In the genomic region with DNA sequence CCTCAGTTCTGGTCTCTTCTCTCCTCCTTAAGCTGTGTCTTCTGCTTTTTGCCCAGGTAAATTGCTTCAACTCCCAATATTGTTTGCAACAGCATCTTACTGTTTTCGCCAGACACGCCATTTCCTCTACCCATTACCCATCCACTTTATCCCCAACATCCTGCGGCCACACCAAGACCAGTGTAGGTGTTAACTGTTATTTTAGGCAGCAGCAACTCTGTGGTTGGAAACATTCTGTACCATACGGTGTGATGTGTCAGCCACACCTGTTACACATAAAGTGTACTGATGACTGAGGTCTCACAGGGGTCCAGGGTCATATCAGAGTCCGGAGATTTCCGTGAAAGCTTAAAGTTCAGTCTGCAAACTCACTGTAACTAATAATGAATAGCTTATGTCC, we compare ENCODE assay signal across 18 cellular contexts. TPM values are rescaled to one million over a fixed set of nuclear protein-coding genes. Genes with fewer than 3 reads are reported as not detected.
A peak's percentile ranks its signal among the peaks of the same experiment; 100 is the strongest.
DNase-seq lines count a peak whose midpoint lies in the region; ATAC-seq and TF ChIP-seq lines count a peak whose summit lies in the region.
"Had no signal": no experiment of that assay in that cellular context is flagged by ENCODE, and none has a peak within 500 bp of the region (broad histone marks: within the 10 kb centered on the region; RNA-seq: fewer than 3 reads in every experiment).

No MANE protein-coding gene starts in this region.

- peaks cover 54% of the 10 kb centered on the region for H3K4me1 Mint-ChIP-seq in activated CD8-positive, alpha-beta memory T cell treated with anti-CD3 and anti-CD28 coated beads, Interleukin-2, amount 10 ng/mL, durations not matched to agents 7 days and 5 days
- peaks cover 10 to 29% (median 16%) of the 10 kb centered on the region in 4 donors for H3K4me1 Mint-ChIP-seq in naive thymus-derived CD8-positive, alpha-beta T cell
- peaks cover 12% of the 10 kb centered on the region for H3K4me1 Mint-ChIP-seq in activated T-helper 2 cell treated with anti-CD3 and anti-CD28 coated beads, Interferon-gamma antibody, Interleukin-2, Interleukin-4, amounts not matched to agents 10 μg/mL and 5 μg/mL and 100 μg/mL, durations not matched to agents 14 hours and 24 hours and 36 hours (ENCODE audit: low read depth)
- H3K4me1 Mint-ChIP-seq: WTC11 had no signal

- H3K4me1 ChIP-seq in sigmoid colon = no peaks in the 10 kb centered on the region
- H3K4me1 ChIP-seq: left lung, psoas muscle had no signal

- peak overlapping the region; percentile 16 for H3K4me3 Mint-ChIP-seq in activated CD8-positive, alpha-beta memory T cell treated with anti-CD3 and anti-CD28 coated beads, Interleukin-2, amount 10 ng/mL, durations not matched to agents 7 days and 5 days
- peak overlapping the region in 5 of 10 donors; percentile 22 to 46 (median 31) for H3K4me3 Mint-ChIP-seq in naive thymus-derived CD8-positive, alpha-beta T cell
- H3K4me3 Mint-ChIP-seq in activated T-helper 2 cell treated with anti-CD3 and anti-CD28 coated beads, Interferon-gamma antibody, Interleukin-2, Interleukin-4, amounts not matched to agents 10 μg/mL and 5 μg/mL and 100 μg/mL, durations not matched to agents 14 hours and 24 hours and 36 hours (ENCODE audit: low read depth) = no peak overlapping the region
- H3K4me3 Mint-ChIP-seq: WTC11 had no signal

- POLR2A ChIA-PET in naive thymus-derived CD8-positive, alpha-beta T cell (lab: Charles Lee) = interaction anchor here (0.6 kb wide), 1 partner anchor 29 kb away, joined by 3 read pairs; no protein-coding TSS in a partner anchor

- 65 to 72% methylated on average over 6 of the region's 6 CpGs for WGBS in sigmoid colon, 2 donors

- intact Hi-C loops in sigmoid colon (cut with DNase I) = no loop called here
- intact Hi-C loops in activated T-helper 2 cell treated with anti-CD3 and anti-CD28 coated beads, Interferon-gamma antibody, Interleukin-2, Interleukin-4, amounts not matched to agents 10 μg/mL and 5 μg/mL and 100 μg/mL, durations not matched to agents 14 hours and 24 hours and 36 hours (cut with micrococcal nuclease) = loop anchor here (5.0 kb wide), 1 partner anchor 36 kb away; no protein-coding TSS in a partner anchor

- H3K9me3 Mint-ChIP-seq in activated CD8-positive, alpha-beta memory T cell treated with anti-CD3 and anti-CD28 coated beads, Interleukin-2, amount 10 ng/mL, durations not matched to agents 7 days and 5 days (ENCODE audit: low read depth) = peaks cover 3% of the 10 kb centered on the region
- H3K9me3 Mint-ChIP-seq in naive thymus-derived CD8-positive, alpha-beta T cell = peaks cover 0 to 2% (median 0%) of the 10 kb centered on the region in 9 donors
- peaks cover 2% of the 10 kb centered on the region for H3K9me3 Mint-ChIP-seq in activated T-helper 2 cell treated with anti-CD3 and anti-CD28 coated beads, Interferon-gamma antibody, Interleukin-2, Interleukin-4, amounts not matched to agents 10 μg/mL and 5 μg/mL and 100 μg/mL, durations not matched to agents 14 hours and 24 hours and 36 hours

- TF ChIP-seq POLR2A in sigmoid colon (IDR thresholded peaks at IDR 0.05) = no peak

- no peaks in the 10 kb centered on the region for H3K9me3 ChIP-seq in sigmoid colon
- H3K9me3 ChIP-seq: left lung, MG63, psoas muscle had no signal

- H3K36me3 ChIP-seq in sigmoid colon = no peaks in the 10 kb centered on the region
- H3K36me3 ChIP-seq: left lung, MG63 had no signal

- H3K27ac ChIP-seq in sigmoid colon = no peak overlapping the region
- H3K27ac ChIP-seq: GM23248, left lung, psoas muscle, RWPE1 had no signal

- ATAC-seq in activated CD8-positive, alpha-beta memory T cell treated with anti-CD3 and anti-CD28 coated beads, Interleukin-2, amount 10 ng/mL, durations not matched to agents 7 days and 5 days = peak; percentile 79
- ATAC-seq in naive thymus-derived CD8-positive, alpha-beta T cell = peak in 1 of 2 donors; percentile 62
- ATAC-seq in activated CD4-positive, CD25-positive, alpha-beta regulatory T cell treated with anti-CD3 and anti-CD28 coated beads, Interleukin-2, amount 50 U/mL, for 24 hours = no peak
- no peak for ATAC-seq in HG02970 (IDR thresholded peaks at IDR 0.05; ENCODE audit: low FRiP score, unreplicated experiment)
- ATAC-seq: left lung, psoas muscle, WTC11 had no signal

- no peaks in the 10 kb centered on the region for H3K27me3 Mint-ChIP-seq in activated CD8-positive, alpha-beta memory T cell treated with anti-CD3 and anti-CD28 coated beads, Interleukin-2, amount 10 ng/mL, durations not matched to agents 7 days and 5 days
- peaks cover 0 to 9% (median 2%) of the 10 kb centered on the region in 5 donors for H3K27me3 Mint-ChIP-seq in naive thymus-derived CD8-positive, alpha-beta T cell
- peaks cover 6% of the 10 kb centered on the region for H3K27me3 Mint-ChIP-seq in activated T-helper 2 cell treated with anti-CD3 and anti-CD28 coated beads, Interferon-gamma antibody, Interleukin-2, Interleukin-4, amounts not matched to agents 10 μg/mL and 5 μg/mL and 100 μg/mL, durations not matched to agents 14 hours and 24 hours and 36 hours (ENCODE audit: low read depth)

- H3K36me3 Mint-ChIP-seq in activated CD8-positive, alpha-beta memory T cell treated with anti-CD3 and anti-CD28 coated beads, Interleukin-2, amount 10 ng/mL, durations not matched to agents 7 days and 5 days = peaks cover 26% of the 10 kb centered on the region
- H3K36me3 Mint-ChIP-seq in naive thymus-derived CD8-positive, alpha-beta T cell = no peaks in the 10 kb centered on the region
- no peaks in the 10 kb centered on the region for H3K36me3 Mint-ChIP-seq in activated T-helper 2 cell treated with anti-CD3 and anti-CD28 coated beads, Interferon-gamma antibody, Interleukin-2, Interleukin-4, amounts not matched to agents 10 μg/mL and 5 μg/mL and 100 μg/mL, durations not matched to agents 14 hours and 24 hours and 36 hours (ENCODE audit: low read depth)
- H3K36me3 Mint-ChIP-seq: WTC11 had no signal

- TF ChIP-seq EP300 in sigmoid colon (IDR thresholded peaks at IDR 0.05) = no peak

- no peak overlapping the region for H3K4me3 ChIP-seq in sigmoid colon
- H3K4me3 ChIP-seq: GM23248, left lung, MG63, psoas muscle had no signal

- TF ChIP-seq CTCF in sigmoid colon (IDR thresholded peaks at IDR 0.05) = no peak

- CTCF ChIA-PET in activated CD8-positive, alpha-beta memory T cell treated with anti-CD3 and anti-CD28 coated beads, Interleukin-2, amount 10 ng/mL, durations not matched to agents 7 days and 5 days (lab: Charles Lee) = interaction anchor here (1.0 to 1.3 kb wide), 2 partner anchors 19 to 22 kb away, joined by 3 to 4 read pairs; a partner anchor contains a TSS

- peak overlapping the region; percentile 69 for H3K27ac Mint-ChIP-seq in activated CD8-positive, alpha-beta memory T cell treated with anti-CD3 and anti-CD28 coated beads, Interleukin-2, amount 10 ng/mL, durations not matched to agents 7 days and 5 days
- H3K27ac Mint-ChIP-seq in naive thymus-derived CD8-positive, alpha-beta T cell = peak overlapping the region in 6 of 10 donors; percentile 2 to 82 (median 26)
- no peak overlapping the region for H3K27ac Mint-ChIP-seq in activated T-helper 2 cell treated with anti-CD3 and anti-CD28 coated beads, Interferon-gamma antibody, Interleukin-2, Interleukin-4, amounts not matched to agents 10 μg/mL and 5 μg/mL and 100 μg/mL, durations not matched to agents 14 hours and 24 hours and 36 hours
- H3K27ac Mint-ChIP-seq: WTC11 had no signal

- DNase-seq in stimulated activated CD4-positive, alpha-beta T cell treated with anti-CD3 and anti-CD28 coated beads, Interleukin-4, amount 100 ng/mL, for 24 hours = peak; percentile 5
- no peak for DNase-seq in stimulated activated CD4-positive, alpha-beta T cell treated with anti-CD3 and anti-CD28 coated beads, Interleukin-2, amount 100 ng/mL, for 48 hours
- DNase-seq in activated CD8-positive, alpha-beta memory T cell treated with anti-CD3 and anti-CD28 coated beads, Interleukin-2, amount 10 ng/mL, durations not matched to agents 7 days and 5 days = peak; percentile 87
- no peak for DNase-seq in naive thymus-derived CD8-positive, alpha-beta T cell
- DNase-seq in sigmoid colon = no peak
- DNase-seq in activated T-helper 2 cell treated with anti-CD3 and anti-CD28 coated beads, Interferon-gamma antibody, Interleukin-2, Interleukin-4, amounts not matched to agents 10 μg/mL and 5 μg/mL and 100 μg/mL, durations not matched to agents 14 hours and 24 hours and 36 hours (ENCODE audit: low spot score) = no peak
- DNase-seq: activated effector memory CD4-positive, alpha-beta T cell treated with anti-CD3 and anti-CD28 coated beads, Interleukin-2, amount 50 U/mL, for 16 hours; GF-D8; GM23248; left lung; MG63; NCI-H1930; NCI-H526; psoas muscle had no signal

- H3K27me3 ChIP-seq in sigmoid colon = no peaks in the 10 kb centered on the region
- H3K27me3 ChIP-seq: left lung, MG63 had no signal

RNA-seq across cellular contexts. Expression of a gene that starts 21.8 kb away (rescaled TPM):
- total RNA-seq in activated CD8-positive, alpha-beta memory T cell treated with anti-CD3 and anti-CD28 coated beads, Interleukin-2, amount 10 ng/mL, durations not matched to agents 7 days and 5 days = 10 to 100 TPM; 60.0 to 95.9 TPM
- total RNA-seq in naive thymus-derived CD8-positive, alpha-beta T cell = 1 to 10 TPM; 4.3 to 5.0 TPM
- polyA plus RNA-seq in naive thymus-derived CD8-positive, alpha-beta T cell = 100 to 1,000 TPM in 1 of 3 donors, 1 to 10 TPM in 2; 4.3 to 271 (median 7.6) TPM
- 1 to 10 TPM in 2 of 4 donors, under 1 TPM in 2; 0.54 to 3.6 (median 1.2) TPM for total RNA-seq in sigmoid colon
- polyA plus RNA-seq in sigmoid colon = 1 to 10 TPM in 1 of 3 donors, under 1 TPM in 1, not detected in 1; 0.60 to 2.5 TPM
- 3.3 and 3.5 TPM in 2 replicates for total RNA-seq in activated T-helper 2 cell treated with anti-CD3 and anti-CD28 coated beads, Interferon-gamma antibody, Interleukin-2, Interleukin-4, amounts not matched to agents 10 μg/mL and 5 μg/mL and 100 μg/mL, durations not matched to agents 14 hours and 24 hours and 36 hours

Comparison
In these comparisons a context has a peak if more than half of its experiments do, and no peak if none do; other contexts are left out.
1. DNase-seq: peak in stimulated activated CD4-positive, alpha-beta T cell treated with anti-CD3 and anti-CD28 coated beads, Interleukin-4, amount 100 ng/mL, for 24 hours (single experiment) and activated CD8-positive, alpha-beta memory T cell treated with anti-CD3 and anti-CD28 coated beads, Interleukin-2, amount 10 ng/mL, durations not matched to agents 7 days and 5 days (single experiment); none in stimulated activated CD4-positive, alpha-beta T cell treated with anti-CD3 and anti-CD28 coated beads, Interleukin-2, amount 100 ng/mL, for 48 hours (0 of 2), naive thymus-derived CD8-positive, alpha-beta T cell (0 of 10), sigmoid colon (single experiment) and activated T-helper 2 cell treated with anti-CD3 and anti-CD28 coated beads, Interferon-gamma antibody, Interleukin-2, Interleukin-4, amounts not matched to agents 10 μg/mL and 5 μg/mL and 100 μg/mL, durations not matched to agents 14 hours and 24 hours and 36 hours (single experiment).
2. RNA of a gene that starts 21.8 kb away (total RNA-seq): 60.0 to 95.9 TPM in activated CD8-positive, alpha-beta memory T cell treated with anti-CD3 and anti-CD28 coated beads, Interleukin-2, amount 10 ng/mL, durations not matched to agents 7 days and 5 days; 4.3 to 5.0 TPM in naive thymus-derived CD8-positive, alpha-beta T cell, 3.3 to 3.5 TPM in activated T-helper 2 cell treated with anti-CD3 and anti-CD28 coated beads, Interferon-gamma antibody, Interleukin-2, Interleukin-4, amounts not matched to agents 10 μg/mL and 5 μg/mL and 100 μg/mL, durations not matched to agents 14 hours and 24 hours and 36 hours and 0.54 to 3.6 TPM in sigmoid colon; every median in the first group is over 10 times any median in the second.